8 cellular contexts compared by ENCODE assay signal in genomic region chr1:247373721-247374141, GRCh38. TPM values are rescaled to one million over a fixed set of nuclear protein-coding genes. Genes with fewer than 3 reads are reported as not detected.
DNase-seq lines count a peak whose midpoint lies in the region; ATAC-seq lines count a peak whose summit lies in the region.

No MANE protein-coding gene starts in this region.

- no peaks in the 10 kb centered on the region for H3K36me3 ChIP-seq in mesendoderm (ENCODE audit: control insufficient read depth, insufficient read depth, low read length)

- peak overlapping the region; percentile 8 for H3K4me2 ChIP-seq in mesendoderm (ENCODE audit: low read length)

- no peaks in the 10 kb centered on the region for H3K79me2 ChIP-seq in mesendoderm (ENCODE audit: control insufficient read depth, insufficient read depth, low read length)

- no peak overlapping the region for H4K5ac ChIP-seq in mesendoderm (ENCODE audit: low read length)

- peak overlapping the region; percentile 34 for H3K9ac ChIP-seq in mesendoderm (ENCODE audit: low read length)

- peak overlapping the region; percentile 1 for H3K4ac ChIP-seq in mesendoderm (ENCODE audit: low read depth, low read length)

- H2AK5ac ChIP-seq in mesendoderm (ENCODE audit: low read length) = no peak overlapping the region

- peak; percentile 57 for DNase-seq in Jurkat, Clone E6-1 (ENCODE audit: low read depth, low spot score)
- peak; percentile 75 for DNase-seq in activated CD4-positive, alpha-beta T cell treated with anti-CD3 and anti-CD28 coated beads for 48 hours
- DNase-seq in ecto neural progenitor cell (ENCODE audit: low spot score) (peak; percentile 55), mesendoderm (peak; percentile 91), posterior vena cava (ENCODE audit: low spot score) (no peak)
- peak; percentile 30 for DNase-seq in stimulated activated CD8-positive, alpha-beta memory T cell treated with anti-CD3 and anti-CD28 coated beads, Interleukin-7, amount 100 ng/mL, for 24 hours (ENCODE audit: low read depth)

- H4K8ac ChIP-seq in mesendoderm (ENCODE audit: low read depth, low read length) = no peak overlapping the region

- no peak overlapping the region for H3K27ac ChIP-seq in mesendoderm (ENCODE audit: low read depth, low read length)

- peaks cover 4% of the 10 kb centered on the region for H3K4me1 ChIP-seq in mesendoderm (ENCODE audit: control insufficient read depth, low read depth, low read length)

- ATAC-seq in GM18870 (IDR thresholded peaks at IDR 0.05; ENCODE audit: unreplicated experiment) = peak; percentile 65
- ATAC-seq in GM19455 (IDR thresholded peaks at IDR 0.05; ENCODE audit: unreplicated experiment) = no peak

- no peak overlapping the region for H3K4me3 ChIP-seq in Jurkat, Clone E6-1 (ENCODE audit: low read length)
- no peak overlapping the region for H3K4me3 ChIP-seq in mesendoderm (ENCODE audit: low read length)

- intact Hi-C loops in posterior vena cava (cut with DNase I) = no loop called here

- H3K18ac ChIP-seq in mesendoderm (ENCODE audit: low read length) = peak overlapping the region; percentile 24

- H3K27me3 ChIP-seq in mesendoderm (ENCODE audit: insufficient read depth, low read length, poor library complexity) = no peaks in the 10 kb centered on the region

- peak overlapping the region; percentile 64 for H3K56ac ChIP-seq in mesendoderm (ENCODE audit: low read length)

- H2BK120ac ChIP-seq in mesendoderm (ENCODE audit: low read depth, low read length) = no peak overlapping the region

- H2BK5ac ChIP-seq in mesendoderm (ENCODE audit: low read length) = no peak overlapping the region

- no CpG with 5 or more reads among the region's 26 CpGs for WGBS in mesendoderm (ENCODE audit: extremely low coverage, insufficient coverage, low lambda C conversion rate)

- no peaks in the 10 kb centered on the region for H3K79me1 ChIP-seq in mesendoderm (ENCODE audit: low read length)

- no peak overlapping the region for H3K23ac ChIP-seq in mesendoderm (ENCODE audit: low read length)

- H2BK15ac ChIP-seq in mesendoderm (replicated peaks; ENCODE audit: low read depth) = no peak overlapping the region

RNA-seq across cellular contexts. Expression of gene ZNF496, which starts 42.1 kb away (rescaled TPM):
- polyA plus RNA-seq in Jurkat, Clone E6-1 (2012; ENCODE audit: insufficient read depth, insufficient read length) = 27.3 TPM
- 25.4 TPM for polyA plus RNA-seq in mesendoderm (2013, experiment 1 of 2)
- polyA plus RNA-seq in mesendoderm (2013, experiment 2 of 2) = 26.3 TPM
- 10 to 100 TPM; 18.8 to 19.3 TPM for total RNA-seq in posterior vena cava

RNA-seq across cellular contexts. Expression of gene NLRP3, which starts 42.2 kb away (rescaled TPM):
- not detected for polyA plus RNA-seq in Jurkat, Clone E6-1 (2012; ENCODE audit: insufficient read depth, insufficient read length)
- polyA plus RNA-seq in mesendoderm (2013, experiment 1 of 2) = 0.01 TPM
- polyA plus RNA-seq in mesendoderm (2013, experiment 2 of 2) = 0.06 TPM
- total RNA-seq in posterior vena cava = 1 to 10 TPM; 3.0 to 3.1 TPM
